16 cellular contexts compared by ENCODE assay signal in the genomic region with DNA sequence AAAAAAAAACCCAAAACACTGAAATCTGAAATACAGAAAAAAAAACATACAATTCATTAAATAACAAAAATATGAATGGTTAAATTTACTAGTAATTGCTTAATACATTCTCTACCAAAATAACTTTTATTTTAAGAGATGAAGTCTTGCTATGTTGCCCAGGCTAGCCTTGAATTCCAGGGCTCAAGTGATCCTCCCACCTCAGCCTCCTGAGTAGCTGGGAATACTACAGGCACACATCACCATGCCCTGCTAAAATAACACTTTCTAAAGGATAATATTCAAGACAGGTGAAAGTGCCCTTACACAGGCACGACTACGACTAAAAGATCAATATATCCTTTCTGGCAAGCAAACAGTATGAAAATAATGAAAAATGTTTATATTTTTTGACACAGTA. TPM values are rescaled to one million over a fixed set of nuclear protein-coding genes. Genes with fewer than 3 reads are reported as not detected.
DNase-seq lines count a peak whose midpoint lies in the region; ATAC-seq and TF ChIP-seq lines count a peak whose summit lies in the region.
"Had no signal": no experiment of that assay in that cellular context is flagged by ENCODE, and none has a peak within 500 bp of the region (broad histone marks: within the 10 kb centered on the region; RNA-seq: fewer than 3 reads in every experiment).

No MANE protein-coding gene starts in this region.

- H3F3A ChIP-seq in DOHH2 (ENCODE audit: control insufficient read depth, insufficient read depth), result peaks cover 22% of the 10 kb centered on the region

- H3K4me1 ChIP-seq in DOHH2 (ENCODE audit: control insufficient read depth, low read length), result peaks cover 99% of the 10 kb centered on the region
- peaks cover 99% of the 10 kb centered on the region for H3K4me1 ChIP-seq in OCI-LY7 (ENCODE audit: insufficient read depth, low read length, poor library complexity, severe bottlenecking)

- peaks cover 32% of the 10 kb centered on the region for H3K36me3 Mint-ChIP-seq in effector memory CD8-positive, alpha-beta T cell (ENCODE audit: insufficient read depth)

- H3K79me2 ChIP-seq in DOHH2 (ENCODE audit: control insufficient read depth, low read length), result peaks cover 100% of the 10 kb centered on the region
- peaks cover 100% of the 10 kb centered on the region for H3K79me2 ChIP-seq in OCI-LY7 (ENCODE audit: insufficient read depth, low read depth, low read length)

- H3K27me3 Mint-ChIP-seq in effector memory CD8-positive, alpha-beta T cell, result no peaks in the 10 kb centered on the region
- H3K27me3 Mint-ChIP-seq: CD4-positive, alpha-beta T cell had no signal

- H3K4me3 ChIP-seq in DOHH2 (ENCODE audit: low read length) (no peak overlapping the region), OCI-LY7 (ENCODE audit: low read depth, low read length, poor library complexity, severe bottlenecking) (no peak overlapping the region)
- H3K4me3 ChIP-seq: HAP-1 had no signal

- CTCF ChIA-PET in OCI-LY7 (lab: Charles Lee; ENCODE audit: unreplicated experiment), result no interaction called here

- BruUV-seq in OCI-LY7 (replicated peaks; lab: Mats Ljungman, UMichigan), result no TSS peak

- TF ChIP-seq CTCF in DOHH2 (IDR thresholded peaks at IDR 0.05; ENCODE audit: low read depth, low read length, poor library complexity, severe bottlenecking) (no peak), OCI-LY7 (conservative IDR thresholded peaks at IDR 0.05; ENCODE audit: low read length) (no peak)

- DNase-seq in OCI-LY7 (ENCODE audit: low spot score) (no peak), HPDE6-E6E7 (ENCODE audit: extremely low spot score) (no peak), NCI-H2171 treated with DMSO at 0.1 percent for 48 hours (lab: John Stamatoyannopoulos, UW) (no peak), HUDEP-2 (lab: John Stamatoyannopoulos, UW; ENCODE audit: unreplicated experiment in 76 of 76) (no peak)
- DNase-seq in effector memory CD8-positive, alpha-beta T cell, result no peak
- DNase-seq: AML-193; Caco-2; CD4-positive, alpha-beta T cell; DMS153; DMS79; GF-D8; KG1 had no signal

- no peaks in the 10 kb centered on the region for H3K27me3 ChIP-seq in DOHH2 (ENCODE audit: control insufficient read depth, low read length)

- no peak overlapping the region for H3K27ac ChIP-seq in DOHH2 (ENCODE audit: low read depth, low read length)
- H3K27ac ChIP-seq in OCI-LY7 (ENCODE audit: low read depth, low read length, poor library complexity, severe bottlenecking), result no peak overlapping the region
- H3K27ac ChIP-seq: C4-2B, HL-60 had no signal

- POLR2A ChIA-PET in OCI-LY7 (lab: Charles Lee), result interaction anchor here (0.6 to 4.8 kb wide), 7 partner anchors 10 to 53 kb away, joined by 3 to 31 read pairs (median 10); no protein-coding TSS in a partner anchor

- H3K9me3 Mint-ChIP-seq in effector memory CD8-positive, alpha-beta T cell, result no peaks in the 10 kb centered on the region
- H3K9me3 Mint-ChIP-seq: CD4-positive, alpha-beta T cell had no signal

- H3K4me2 ChIP-seq in DOHH2 (ENCODE audit: low read length) (0 out of 2 replicates have a peak overlapping the region, but pooled peaks have one; percentile 64), OCI-LY7 (ENCODE audit: low read length) (peak overlapping the region; percentile 40; the same call in 1 of the 2 replicates)

- H3K27ac Mint-ChIP-seq in effector memory CD8-positive, alpha-beta T cell, result peak overlapping the region; percentile 25 to 32

- peaks cover 45 to 58% of the 10 kb centered on the region in 2 donors for H3K4me1 Mint-ChIP-seq in effector memory CD8-positive, alpha-beta T cell (ENCODE audit: low read depth in 2 of 2)

- H3K9me2 ChIP-seq in DOHH2 (replicated peaks; ENCODE audit: control insufficient read depth, low read length) (no peaks in the 10 kb centered on the region), OCI-LY7 (ENCODE audit: insufficient read depth, low read length) (no peaks in the 10 kb centered on the region)

- peaks cover 25% of the 10 kb centered on the region for H4K20me1 ChIP-seq in DOHH2 (ENCODE audit: control insufficient read depth, insufficient read depth, low read depth, low read length)
- H4K20me1 ChIP-seq in OCI-LY7 (ENCODE audit: insufficient read depth, low read length), result peaks cover 59% of the 10 kb centered on the region

- H3K36me3 ChIP-seq in DOHH2 (ENCODE audit: control insufficient read depth, low read length) (peaks cover 39% of the 10 kb centered on the region), OCI-LY7 (ENCODE audit: insufficient read depth, low read length) (peaks cover 72% of the 10 kb centered on the region)
- H3K36me3 ChIP-seq: HAP-1 had no signal

- no peak overlapping the region for H2AFZ ChIP-seq in OCI-LY7 (ENCODE audit: low read length)

- H3K9me3 ChIP-seq in DOHH2 (ENCODE audit: control insufficient read depth, insufficient read depth, low read length), result no peaks in the 10 kb centered on the region
- no peaks in the 10 kb centered on the region for H3K9me3 ChIP-seq in OCI-LY7 (ENCODE audit: low read length)
- H3K9me3 ChIP-seq: Caco-2, HAP-1 had no signal

- H3K4me3 Mint-ChIP-seq in effector memory CD8-positive, alpha-beta T cell, result no peak overlapping the region
- H3K4me3 Mint-ChIP-seq: CD4-positive, alpha-beta T cell had no signal

- ATAC-seq in effector memory CD8-positive, alpha-beta T cell (replicated peaks), result no peak

- intact Hi-C loops in OCI-LY7 (cut with micrococcal nuclease; ENCODE audit: unreplicated experiment), result no loop called here

RNA-seq across cellular contexts. Expression of gene USP34, which starts 9.5 kb away (rescaled TPM):
- total RNA-seq in OCI-LY7 (2014; rRNA removed; shearing (Covaris generic)), result 147 and 192 TPM in 2 replicates
- total RNA-seq in OCI-LY7 (2022), result 340 and 344 TPM in 2 replicates
